ENCODE assay signal across 33 cellular contexts in genomic region chr11:110468095-110468494, GRCh38.
"Had no signal": no experiment of that assay in that cellular context is flagged by ENCODE, and none has a peak within 500 bp of the region (broad histone marks: within the 10 kb centered on the region; RNA-seq: fewer than 3 reads in every experiment).

No MANE protein-coding gene starts in this region.

- H3K4me3 ChIP-seq: PC-9 had no signal

- H3K4me2 ChIP-seq: PC-9 had no signal

- H3K27ac ChIP-seq: brain microvascular endothelial cell, PC-9, RWPE1, WERI-Rb-1 had no signal

- ATAC-seq: activated CD8-positive, alpha-beta memory T cell treated with anti-CD3 and anti-CD28 coated beads, Interleukin-2, amount 10 ng/mL, durations not matched to agents 7 days and 5 days; activated naive CD8-positive, alpha-beta T cell treated with anti-CD3 and anti-CD28 coated beads, Interleukin-2, amount 50 U/mL, for 24 hours; Right ventricle myocardium inferior had no signal

- H2AFZ ChIP-seq: PC-9 had no signal

- DNase-seq: activated CD4-positive, alpha-beta memory T cell treated with anti-CD3 and anti-CD28 coated beads, Interleukin-2, amount 10 ng/mL, durations not matched to agents 7 days and 5 days; activated CD4-positive, alpha-beta T cell treated with anti-CD3 and anti-CD28 coated beads for 1 hour; activated CD4-positive, alpha-beta T cell treated with anti-CD3 and anti-CD28 coated beads for 48 hours; activated CD4-positive, CD25-positive, alpha-beta regulatory T cell; activated CD8-positive, alpha-beta memory T cell treated with anti-CD3 and anti-CD28 coated beads for 24 hours; activated CD8-positive, alpha-beta memory T cell treated with anti-CD3 and anti-CD28 coated beads, Interleukin-2, amount 10 ng/mL, durations not matched to agents 7 days and 5 days; activated CD8-positive, alpha-beta memory T cell treated with anti-CD3 and anti-CD28 coated beads, Interleukin-2, amount 50 U/mL, for 48 hours; activated effector memory CD4-positive, alpha-beta T cell treated with Interleukin-2 at 50 U/mL for 16 hours; activated naive CD4-positive, alpha-beta T cell treated with anti-CD3 and anti-CD28 coated beads, Interleukin-2, amount 10 ng/mL, durations not matched to agents 7 days and 5 days; activated naive CD8-positive, alpha-beta T cell treated with anti-CD3 and anti-CD28 coated beads, Interleukin-2, amount 50 U/mL, for 24 hours; activated T-cell treated with anti-CD3 and anti-CD28 coated beads, Interleukin-2, amount 50 U/mL, for 48 hours; amniotic stem cell; aorta; brain microvascular endothelial cell; Karpas-422; KBM-7; MV-4-11; NCI-H1436 treated with DMSO at 0.1 percent for 48 hours; NCI-H1694 treated with DMSO at 0.1 percent for 48 hours; NCI-H2029; NCI-H2171; NCI-H510A; NCI-H748 treated with DMSO at 0.1 percent for 48 hours; NK-92 treated with Interleukin-12 subunit alpha and Interleukin-12 subunit beta, amount 100 ng/mL, for 24 hours; PC-9; SIG-M5; SW 1271; T-helper 1 cell; T-helper 2 cell; T-helper 9 cell had no signal

- H3K36me3 ChIP-seq: brain microvascular endothelial cell, WERI-Rb-1 had no signal

- H3K27me3 ChIP-seq: brain microvascular endothelial cell had no signal
